18 cellular contexts compared by ENCODE assay signal in the genomic region with DNA sequence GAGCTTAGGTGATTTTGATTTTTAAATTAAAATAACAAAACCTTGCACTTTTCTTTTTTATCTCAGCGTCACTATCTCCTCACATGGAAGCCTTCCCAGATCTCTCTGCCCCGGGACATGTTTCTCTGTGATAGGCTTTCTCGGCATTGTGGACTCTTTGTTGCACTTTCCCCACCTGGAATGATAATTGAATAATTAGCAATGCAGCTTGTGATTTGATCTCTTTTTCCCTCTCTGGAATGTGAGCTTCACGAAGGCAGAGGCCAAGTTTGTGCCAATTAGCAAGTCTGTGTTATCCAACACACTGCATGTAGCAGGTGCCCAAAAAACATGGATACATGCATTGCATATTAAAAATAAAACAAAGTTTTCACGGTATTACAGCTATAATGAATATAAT.
DNase-seq lines count a peak whose midpoint lies in the region; ATAC-seq and TF ChIP-seq lines count a peak whose summit lies in the region.
"Had no signal": no experiment of that assay in that cellular context is flagged by ENCODE, and none has a peak within 500 bp of the region (broad histone marks: within the 10 kb centered on the region; RNA-seq: fewer than 3 reads in every experiment).

No MANE protein-coding gene starts in this region.

- ATAC-seq in HG03196 (IDR thresholded peaks at IDR 0.05; ENCODE audit: unreplicated experiment) (no peak), GM18505 (IDR thresholded peaks at IDR 0.05; ENCODE audit: unreplicated experiment) (no peak)
- ATAC-seq: A549, HCT116 had no signal

- H3K36me3 Mint-ChIP-seq in mesothelial cell of epicardium, result no peaks in the 10 kb centered on the region
- H3K36me3 Mint-ChIP-seq: IgD-negative memory B cell had no signal

- intact Hi-C loops in testis (cut with DNase I; ENCODE audit: low total_unique reads), result no loop called here

- no peak overlapping the region for H3K9ac ChIP-seq in HUES48 (ENCODE audit: low read depth, low read length)

- H3K4me1 Mint-ChIP-seq in mesothelial cell of epicardium, result peaks cover 50% of the 10 kb centered on the region
- H3K4me1 Mint-ChIP-seq: IgD-negative memory B cell had no signal

- no peaks in the 10 kb centered on the region for H3K9me3 Mint-ChIP-seq in mesothelial cell of epicardium

- DNase-seq in islet precursor cell, result peak; percentile 63
- DNase-seq in mesothelial cell of epicardium (ENCODE audit: low spot score in 2 of 2, unreplicated experiment in 2 of 2), result no peak
- no peak for DNase-seq in testis
- no peak for DNase-seq in NOMO-1 (lab: John Stamatoyannopoulos, UW; ENCODE audit: unreplicated experiment in 2 of 2)
- DNase-seq: AML-193; Caco-2; CD4-positive, alpha-beta T cell; GOT3; H7; HFFc6 had no signal

- H3K27ac Mint-ChIP-seq in mesothelial cell of epicardium, result peak overlapping the region; percentile 67
- H3K27ac Mint-ChIP-seq: CD4-positive, alpha-beta T cell; HFFc6; IgD-negative memory B cell had no signal

- no peak overlapping the region for H3K4me3 ChIP-seq in HUES48 (ENCODE audit: low read depth, low read length)
- H3K4me3 ChIP-seq in testis, result no peak overlapping the region
- H3K4me3 ChIP-seq: A549 had no signal

- H3K9me3 ChIP-seq in HUES48 (ENCODE audit: control insufficient read depth, insufficient read depth, low read length) (no peaks in the 10 kb centered on the region), testis (no peaks in the 10 kb centered on the region)
- H3K9me3 ChIP-seq: A549, Caco-2 had no signal

- no peaks in the 10 kb centered on the region for H3K36me3 ChIP-seq in HUES48 (ENCODE audit: control insufficient read depth, insufficient read depth, low read length)
- no peaks in the 10 kb centered on the region for H3K36me3 ChIP-seq in testis (ENCODE audit: low read depth, missing control alignments)

- TF ChIP-seq POLR2A in testis (IDR thresholded peaks at IDR 0.05) (no peak), GM18505 (IDR thresholded peaks at IDR 0.05; ENCODE audit: borderline replicate concordance, extremely low read depth, insufficient read depth, insufficient read length) (no peak)

- H3K27me3 Mint-ChIP-seq in mesothelial cell of epicardium (ENCODE audit: low read depth), result no peaks in the 10 kb centered on the region
- H3K27me3 Mint-ChIP-seq: CD4-positive, alpha-beta T cell had no signal

- WGBS in testis, 2 donors, result 30 to 37% methylated on average over 5 of the region's 5 CpGs

- no peaks in the 10 kb centered on the region; the same call in 1 of the 2 replicates for H3K27me3 ChIP-seq in HUES48 (ENCODE audit: control insufficient read depth, insufficient read depth, low read length)
- H3K27me3 ChIP-seq in testis, result no peaks in the 10 kb centered on the region

- H3K4me1 ChIP-seq in HUES48 (ENCODE audit: control insufficient read depth, insufficient read depth, low read length) (peaks cover 8% of the 10 kb centered on the region; the same call in 1 of the 2 replicates), testis (no peaks in the 10 kb centered on the region)
- H3K4me1 ChIP-seq: A549 had no signal

- H3K4me3 Mint-ChIP-seq in mesothelial cell of epicardium, result no peak overlapping the region
- H3K4me3 Mint-ChIP-seq: CD4-positive, alpha-beta T cell; HFFc6; IgD-negative memory B cell had no signal

- H3K27ac ChIP-seq in HUES48 (ENCODE audit: low read depth, low read length) (peak overlapping the region; percentile 51), testis (peak overlapping the region; percentile 5 to 10)
- H3K27ac ChIP-seq: 22Rv1, A549, C4-2B had no signal

- no peak for TF ChIP-seq CTCF in mesothelial cell of epicardium (IDR thresholded peaks at IDR 0.05; ENCODE audit: unreplicated experiment)
- TF ChIP-seq CTCF in testis (IDR thresholded peaks at IDR 0.05), result no peak
